In the genomic region with DNA sequence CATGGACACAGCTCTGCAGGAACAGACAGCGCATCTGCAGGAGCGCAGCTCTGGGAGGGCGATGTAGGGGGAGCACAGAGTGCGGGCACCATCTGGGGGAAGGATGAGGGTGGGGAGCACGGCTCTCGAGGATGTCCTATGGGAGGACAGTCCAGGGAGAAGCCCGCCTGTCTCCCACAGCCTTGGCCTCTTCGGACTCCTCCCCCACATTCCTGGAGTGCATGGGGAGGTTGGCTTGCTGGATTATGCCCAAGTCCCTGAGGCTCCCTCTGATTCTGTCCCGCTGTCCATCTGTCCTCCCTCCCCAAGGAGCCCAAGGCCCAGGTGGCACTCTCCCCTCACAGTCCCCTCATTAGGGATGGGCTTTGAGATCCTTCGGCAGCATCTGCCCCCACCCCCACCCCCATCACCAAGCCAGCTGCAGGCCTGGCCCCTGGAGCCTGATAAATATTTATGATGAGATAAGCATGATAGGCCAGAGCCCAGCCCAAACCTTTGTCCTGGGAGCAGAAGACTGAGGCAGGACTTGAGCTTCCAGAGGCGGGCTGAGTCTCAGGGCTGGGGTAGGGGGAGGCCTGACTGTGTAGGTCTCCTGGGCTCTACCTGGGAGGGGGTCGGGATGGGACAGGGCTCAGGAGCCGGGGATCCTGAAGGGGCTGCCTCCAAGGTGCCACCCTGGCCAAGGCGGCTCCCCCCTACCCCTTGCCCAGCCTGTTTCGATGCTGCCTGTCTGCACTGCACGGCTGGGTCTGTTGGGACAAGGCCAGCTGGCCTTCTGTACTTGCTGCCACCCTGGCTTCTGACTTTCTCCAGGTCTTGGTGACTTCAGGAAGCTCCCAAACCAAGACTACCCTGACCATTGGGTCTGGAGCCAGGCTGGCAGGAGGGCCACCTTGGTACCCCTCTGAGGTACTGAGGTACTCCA, we compare ENCODE assay signal across 11 cellular contexts. TPM values are rescaled to one million over a fixed set of nuclear protein-coding genes. Genes with fewer than 3 reads are reported as not detected.
DNase-seq lines count a peak whose midpoint lies in the region; ATAC-seq and TF ChIP-seq lines count a peak whose summit lies in the region.
"Had no signal": no experiment of that assay in that cellular context is flagged by ENCODE, and none has a peak within 500 bp of the region (broad histone marks: within the 10 kb centered on the region; RNA-seq: fewer than 3 reads in every experiment).

No MANE protein-coding gene starts in this region.

- H3K36me3 ChIP-seq in SJCRH30: no peaks in the 10 kb centered on the region
- no peaks in the 10 kb centered on the region for H3K36me3 ChIP-seq in left ventricle myocardium inferior

- H3K27me3 Mint-ChIP-seq in stimulated activated naive B cell treated with anti-CD40 and anti-IgM and Interleukin-4, amounts not matched to agents 10 μg/mL and 1 μg/mL and 100 μg/mL, for 72 hours: no peaks in the 10 kb centered on the region

- intact Hi-C loops in left ventricle myocardium inferior (cut with micrococcal nuclease): no loop called here

- TF ChIP-seq CTCF in left ventricle myocardium inferior (IDR thresholded peaks at IDR 0.05; ENCODE audit: borderline replicate concordance): no peak

- H3K36me3 Mint-ChIP-seq in stimulated activated naive B cell treated with anti-CD40 and anti-IgM and Interleukin-4, amounts not matched to agents 10 μg/mL and 1 μg/mL and 100 μg/mL, for 72 hours: peaks cover 12% of the 10 kb centered on the region in 2 donors

- no peak overlapping the region for H3K4me3 Mint-ChIP-seq in stimulated activated naive B cell treated with anti-CD40 and anti-IgM and Interleukin-4, amounts not matched to agents 10 μg/mL and 1 μg/mL and 100 μg/mL, for 72 hours

- H3K27ac ChIP-seq in SJCRH30: no peak overlapping the region
- H3K27ac ChIP-seq in left ventricle myocardium inferior (replicated peaks): no peak overlapping the region
- H3K27ac ChIP-seq: 22Rv1 had no signal

- no peak overlapping the region for H3K4me3 ChIP-seq in SJCRH30
- no peak overlapping the region for H3K4me3 ChIP-seq in left ventricle myocardium inferior

- H3K9me3 Mint-ChIP-seq in stimulated activated naive B cell treated with anti-CD40 and anti-IgM and Interleukin-4, amounts not matched to agents 10 μg/mL and 1 μg/mL and 100 μg/mL, for 72 hours: no peaks in the 10 kb centered on the region

- no peaks in the 10 kb centered on the region for H3K27me3 ChIP-seq in SJCRH30
- no peaks in the 10 kb centered on the region for H3K27me3 ChIP-seq in left ventricle myocardium inferior (ENCODE audit: low read depth)

- no peak for ATAC-seq in stimulated activated naive B cell treated with anti-CD40 and anti-IgM and Interleukin-4, amounts not matched to agents 10 μg/mL and 1 μg/mL and 100 μg/mL, for 72 hours (replicated peaks)
- no peak for ATAC-seq in GM19397 (IDR thresholded peaks at IDR 0.05; ENCODE audit: unreplicated experiment)

- DNase-seq in NCI-H2171 treated with DMSO at 0.1 percent for 48 hours (lab: John Stamatoyannopoulos, UW) (peak; percentile 19), NCI-H2171 (lab: John Stamatoyannopoulos, UW) (no peak), SJCRH30 (peak; percentile 36 to 43), left ventricle myocardium inferior (peak; percentile 11), NOMO-1 (lab: John Stamatoyannopoulos, UW; ENCODE audit: unreplicated experiment in 2 of 2) (no peak)
- no peak for DNase-seq in stimulated activated naive B cell treated with anti-CD40 and anti-IgM and Interleukin-4, amounts not matched to agents 10 μg/mL and 1 μg/mL and 100 μg/mL, for 72 hours
- no peak for DNase-seq in stimulated activated CD4-positive, alpha-beta T cell treated with anti-CD3 and anti-CD28 coated beads, Interleukin-2, amount 100 ng/mL, for 24 hours
- DNase-seq: effector memory CD4-positive, alpha-beta T cell; NCI-H774 had no signal

- H3K27ac Mint-ChIP-seq in stimulated activated naive B cell treated with anti-CD40 and anti-IgM and Interleukin-4, amounts not matched to agents 10 μg/mL and 1 μg/mL and 100 μg/mL, for 72 hours: peak overlapping the region; percentile 60

- H3K9me3 ChIP-seq in SJCRH30 (replicated peaks) (no peaks in the 10 kb centered on the region), left ventricle myocardium inferior (replicated peaks) (no peaks in the 10 kb centered on the region)

- H3K4me1 ChIP-seq in SJCRH30 (peaks cover 4% of the 10 kb centered on the region; the same call in 1 of the 2 replicates), left ventricle myocardium inferior (peaks cover 29% of the 10 kb centered on the region)

- H3K4me1 Mint-ChIP-seq in stimulated activated naive B cell treated with anti-CD40 and anti-IgM and Interleukin-4, amounts not matched to agents 10 μg/mL and 1 μg/mL and 100 μg/mL, for 72 hours: peaks cover 9 to 12% of the 10 kb centered on the region in 2 donors

RNA-seq across cellular contexts. Expression of gene SEMA3F, which starts 28.6 kb away (rescaled TPM):
- total RNA-seq in SJCRH30 (2014; rRNA removed; shearing (Covaris generic)): 9.3 and 11.3 TPM in 2 replicates
- total RNA-seq in left ventricle myocardium inferior: 10.2 TPM

RNA-seq across cellular contexts. Expression of gene RBM5, which starts 37.8 kb away (rescaled TPM):
- total RNA-seq in SJCRH30 (2014; rRNA removed; shearing (Covaris generic)): 75.6 and 98.5 TPM in 2 replicates
- 58.4 TPM for total RNA-seq in left ventricle myocardium inferior

Comparison
In these comparisons a context has a peak if more than half of its experiments do, and no peak if none do; other contexts are left out.
1. DNase-seq: peak in NCI-H2171 treated with DMSO at 0.1 percent for 48 hours (single experiment), SJCRH30 (2 of 2) and left ventricle myocardium inferior (single experiment); none in NCI-H2171 (single experiment), stimulated activated naive B cell treated with anti-CD40 and anti-IgM and Interleukin-4, amounts not matched to agents 10 μg/mL and 1 μg/mL and 100 μg/mL, for 72 hours (single experiment), NOMO-1 (0 of 2) and stimulated activated CD4-positive, alpha-beta T cell treated with anti-CD3 and anti-CD28 coated beads, Interleukin-2, amount 100 ng/mL, for 24 hours (0 of 2).